14 cellular contexts compared by ENCODE assay signal in genomic region chr16:66902648-66903543, GRCh38. TPM values are rescaled to one million over a fixed set of nuclear protein-coding genes. Genes with fewer than 3 reads are reported as not detected.
DNase-seq lines count a peak whose midpoint lies in the region; ATAC-seq and TF ChIP-seq lines count a peak whose summit lies in the region.
"Had no signal": no experiment of that assay in that cellular context is flagged by ENCODE, and none has a peak within 500 bp of the region (broad histone marks: within the 10 kb centered on the region; RNA-seq: fewer than 3 reads in every experiment).

No MANE protein-coding gene starts in this region.

- no peak overlapping the region for H3K4ac ChIP-seq in mesendoderm (ENCODE audit: low read depth, low read length)

- no peak overlapping the region for H2BK15ac ChIP-seq in mesendoderm (replicated peaks; ENCODE audit: low read depth)

- H2BK5ac ChIP-seq in mesendoderm (ENCODE audit: low read length) = no peak overlapping the region

- H3K36me3 ChIP-seq in cardiac muscle cell = no peaks in the 10 kb centered on the region
- H3K36me3 ChIP-seq in gastrocnemius medialis = no peaks in the 10 kb centered on the region
- no peaks in the 10 kb centered on the region for H3K36me3 ChIP-seq in mesendoderm (ENCODE audit: control insufficient read depth, insufficient read depth, low read length)
- H3K36me3 ChIP-seq: neutrophil, SJSA1 had no signal

- H3K79me1 ChIP-seq in mesendoderm (ENCODE audit: low read length) = no peaks in the 10 kb centered on the region

- H3K79me2 ChIP-seq in mesendoderm (ENCODE audit: control insufficient read depth, insufficient read depth, low read length) = no peaks in the 10 kb centered on the region

- H3K27me3 ChIP-seq in cardiac muscle cell = no peaks in the 10 kb centered on the region
- no peaks in the 10 kb centered on the region for H3K27me3 ChIP-seq in gastrocnemius medialis
- no peaks in the 10 kb centered on the region for H3K27me3 ChIP-seq in mesendoderm (ENCODE audit: insufficient read depth, low read length, poor library complexity)
- H3K27me3 ChIP-seq: dorsolateral prefrontal cortex, neutrophil, SJSA1 had no signal

- no peak overlapping the region for H3K18ac ChIP-seq in mesendoderm (ENCODE audit: low read length)

- no peak overlapping the region for H2BK120ac ChIP-seq in mesendoderm (ENCODE audit: low read depth, low read length)

- no peak overlapping the region for H3K23ac ChIP-seq in mesendoderm (ENCODE audit: low read length)

- H4K5ac ChIP-seq in mesendoderm (ENCODE audit: low read length) = no peak overlapping the region

- H3K9me3 ChIP-seq in cardiac muscle cell (ENCODE audit: low read depth) = no peaks in the 10 kb centered on the region
- H3K9me3 ChIP-seq in gastrocnemius medialis = no peaks in the 10 kb centered on the region
- H3K9me3 ChIP-seq: neutrophil, SJSA1 had no signal

- TF ChIP-seq POLR2A in gastrocnemius medialis (IDR thresholded peaks at IDR 0.05) = peak in 1 of 2 donors; percentile 15

- ATAC-seq in gastrocnemius medialis = no peak

- in situ Hi-C loops in gastrocnemius medialis (cut with MboI; ENCODE audit: low sequenced_read_pairs in 4 of 4) = no loop called here

- peaks cover 84% of the 10 kb centered on the region for H3K4me1 ChIP-seq in cardiac muscle cell (ENCODE audit: low read depth)
- peaks cover 63 to 70% of the 10 kb centered on the region in 2 donors for H3K4me1 ChIP-seq in gastrocnemius medialis
- no peaks in the 10 kb centered on the region for H3K4me1 ChIP-seq in mesendoderm (ENCODE audit: control insufficient read depth, low read depth, low read length)

- no peak overlapping the region for H3K4me3 ChIP-seq in cardiac muscle cell
- no peak overlapping the region for H3K4me3 ChIP-seq in gastrocnemius medialis
- H3K4me3 ChIP-seq in mesendoderm (ENCODE audit: low read length) = no peak overlapping the region
- H3K4me3 ChIP-seq: dorsolateral prefrontal cortex, SJSA1 had no signal

- H2AK5ac ChIP-seq in mesendoderm (ENCODE audit: low read length) = no peak overlapping the region

- H3K9ac ChIP-seq in mesendoderm (ENCODE audit: low read length) = no peak overlapping the region

- H4K8ac ChIP-seq in mesendoderm (ENCODE audit: low read depth, low read length) = no peak overlapping the region

- no peak for TF ChIP-seq CTCF in cardiac muscle cell (IDR thresholded peaks at IDR 0.05; ENCODE audit: low read depth, low read length)
- peak in 1 of 5 experiments; percentile 42 for TF ChIP-seq CTCF in gastrocnemius medialis (IDR thresholded peaks at IDR 0.05 in 4 of 5, conservative IDR thresholded peaks at IDR 0.05 in 1 of 5)

- H3K56ac ChIP-seq in mesendoderm (ENCODE audit: low read length) = no peak overlapping the region

- H3K27ac ChIP-seq in cardiac muscle cell = peak overlapping the region; percentile 100
- H3K27ac ChIP-seq in gastrocnemius medialis = peak overlapping the region; percentile 85 to 98 (median 96)
- H3K27ac ChIP-seq in mesendoderm (ENCODE audit: low read depth, low read length) = no peak overlapping the region
- H3K27ac ChIP-seq: neutrophil, SJSA1, VCaP had no signal

- DNase-seq in NCI-H524 (lab: John Stamatoyannopoulos, UW) (peak; percentile 54 to 69), cardiac muscle cell (ENCODE audit: low read depth in 1 of 2, low spot score in 1 of 2) (peak in 1 of 2 donors; percentile 93), gastrocnemius medialis (no peak), mesendoderm (no peak), HCEC 1CT (no peak), NCI-H345 (lab: John Stamatoyannopoulos, UW) (no peak)
- DNase-seq: dorsolateral prefrontal cortex, kidney glomerular epithelial cell, NCI-H1092, NCI-H526 had no signal

- H3K4me2 ChIP-seq in mesendoderm (ENCODE audit: low read length) = no peak overlapping the region

- intact Hi-C loops in gastrocnemius medialis (cut with DNase I; ENCODE audit: low total_unique reads) = no loop called here

- WGBS in mesendoderm (ENCODE audit: extremely low coverage, insufficient coverage, low lambda C conversion rate) = no CpG with 5 or more reads among the region's 14 CpGs

RNA-seq across cellular contexts. Expression of gene CDH16, which starts 15.8 kb away (rescaled TPM):
- 0.07 and 4.4 TPM in 2 replicates for total RNA-seq in cardiac muscle cell
- not detected in 2 replicates for polyA plus RNA-seq in cardiac muscle cell
- total RNA-seq in gastrocnemius medialis = under 1 TPM in 3 of 4 donors, not detected in 1; 0.10 to 0.87 (median 0.16) TPM
- not detected for polyA plus RNA-seq in mesendoderm (2013, experiment 1 of 2)
- not detected for polyA plus RNA-seq in mesendoderm (2013, experiment 2 of 2)
- total RNA-seq: frontal cortex, SJSA1 had no signal

RNA-seq across cellular contexts. Expression of gene RRAD, which starts 22.4 kb away (rescaled TPM):
- total RNA-seq in cardiac muscle cell (51.6 and 246 TPM in 2 replicates), gastrocnemius medialis (1,000 to 10,000 TPM in 1 of 4 donors, 100 to 1,000 TPM in 3; 286 to 1,191 (median 655) TPM)
- 73.8 and 318 TPM in 2 replicates for polyA plus RNA-seq in cardiac muscle cell
- 0.06 TPM for polyA plus RNA-seq in mesendoderm (2013, experiment 1 of 2)
- 0.04 TPM for polyA plus RNA-seq in mesendoderm (2013, experiment 2 of 2)

RNA-seq across cellular contexts. Expression of gene PDP2, which starts 22.6 kb away (rescaled TPM):
- total RNA-seq in cardiac muscle cell (6.0 and 19.4 TPM in 2 replicates), gastrocnemius medialis (1 to 10 TPM; 2.2 to 5.2 (median 4.1) TPM)
- polyA plus RNA-seq in cardiac muscle cell = 4.1 and 7.4 TPM in 2 replicates
- 5.9 TPM for polyA plus RNA-seq in mesendoderm (2013, experiment 1 of 2)
- 6.1 TPM for polyA plus RNA-seq in mesendoderm (2013, experiment 2 of 2)

RNA-seq across cellular contexts. Expression of gene CIAO2B, which starts 31.3 kb away (rescaled TPM):
- 151 and 184 TPM in 2 replicates for total RNA-seq in cardiac muscle cell
- 194 and 242 TPM in 2 replicates for polyA plus RNA-seq in cardiac muscle cell
- total RNA-seq in gastrocnemius medialis = 100 to 1,000 TPM; 189 to 338 (median 264) TPM
- 80.8 TPM for polyA plus RNA-seq in mesendoderm (2013, experiment 1 of 2)
- polyA plus RNA-seq in mesendoderm (2013, experiment 2 of 2) = 79.9 TPM

RNA-seq across cellular contexts. Expression of gene CES2, which starts 32.4 kb away (rescaled TPM):
- total RNA-seq in cardiac muscle cell (67.9 and 84.2 TPM in 2 replicates), gastrocnemius medialis (10 to 100 TPM; 25.6 to 48.2 (median 37.7) TPM)
- 69.1 and 94.3 TPM in 2 replicates for polyA plus RNA-seq in cardiac muscle cell
- 7.7 TPM for polyA plus RNA-seq in mesendoderm (2013, experiment 1 of 2)
- polyA plus RNA-seq in mesendoderm (2013, experiment 2 of 2) = 7.8 TPM

Comparison
In these comparisons a context has a peak if more than half of its experiments do, and no peak if none do; other contexts are left out.
1. DNase-seq: peak in NCI-H524 (2 of 2); none in gastrocnemius medialis (0 of 2), mesendoderm (single experiment), HCEC 1CT (single experiment) and NCI-H345 (single experiment).